In the genomic region with DNA sequence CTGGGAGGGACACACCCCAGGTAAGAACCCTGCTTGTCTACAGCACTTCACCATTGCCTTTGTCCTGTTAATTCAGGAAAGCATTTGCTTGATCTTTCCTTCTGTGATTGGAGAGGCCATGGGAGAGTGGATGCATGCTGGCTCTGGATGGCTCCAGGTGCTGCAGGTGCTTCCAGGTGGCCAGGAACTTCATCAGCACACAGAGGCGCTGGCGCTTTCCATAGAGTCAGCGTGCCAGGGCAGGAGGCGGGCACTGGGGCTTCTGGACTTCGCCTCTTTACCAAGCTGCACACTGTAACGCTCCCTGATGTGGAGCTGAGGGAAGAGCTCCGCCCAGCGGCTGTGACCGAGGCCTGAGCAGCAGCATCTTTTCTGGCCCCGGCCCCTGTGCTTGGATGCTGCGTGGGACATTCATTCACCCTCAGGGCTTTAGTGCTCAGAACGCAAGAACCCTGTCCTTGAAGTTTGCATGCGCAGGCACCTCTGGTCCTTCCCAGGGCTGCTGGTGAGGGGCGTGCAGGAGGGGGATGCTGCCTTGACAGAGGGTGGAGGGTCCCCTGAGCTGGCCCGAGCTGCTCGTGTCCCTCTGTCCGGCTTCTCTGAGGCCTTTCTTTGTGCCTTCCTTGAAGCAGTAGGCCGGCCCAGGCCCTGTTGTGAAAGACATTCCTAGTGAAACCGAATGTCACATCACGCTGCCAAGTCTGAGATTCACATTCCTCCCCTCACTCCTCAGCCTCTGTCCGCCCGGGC, we compare ENCODE assay signal across 1 cellular context.
A peak's percentile ranks its signal among the peaks of the same experiment; 100 is the strongest.
TF ChIP-seq lines count a peak whose summit lies in the region.

No MANE protein-coding gene starts in this region.

TF ChIP-seq in H1, 55 proteins besides CTCF, POLR2A, EP300 and RAD21:
- TF ChIP-seq ATF2 (IDR thresholded peaks at IDR 0.05; ENCODE audit: low read length): no peak
- TF ChIP-seq KDM4A (IDR thresholded peaks at IDR 0.05; ENCODE audit: low read depth, low read length, severe bottlenecking): no peak
- TF ChIP-seq SIX5 (IDR thresholded peaks at IDR 0.05; ENCODE audit: low read depth, low read length): no peak
- no peak for TF ChIP-seq ATF3 (IDR thresholded peaks at IDR 0.05; ENCODE audit: insufficient read depth, low read depth, low read length)
- TF ChIP-seq CEBPB (IDR thresholded peaks at IDR 0.05; ENCODE audit: low read depth, low read length): no peak
- no peak for TF ChIP-seq CHD7 (IDR thresholded peaks at IDR 0.05; ENCODE audit: insufficient replicate concordance, low read length)
- no peak for TF ChIP-seq POLR2AphosphoS5 (IDR thresholded peaks at IDR 0.05; ENCODE audit: low read depth, low read length)
- TF ChIP-seq NANOG (IDR thresholded peaks at IDR 0.05; ENCODE audit: insufficient read depth, low read depth, low read length, poor library complexity, severe bottlenecking): peak; percentile 30
- TF ChIP-seq RNF2 (IDR thresholded peaks at IDR 0.05; ENCODE audit: borderline replicate concordance, low read depth, low read length, missing control alignments, poor library complexity, severe bottlenecking): no peak
- no peak for TF ChIP-seq CBX5 (IDR thresholded peaks at IDR 0.05; ENCODE audit: low read depth, low read length)
- no peak for TF ChIP-seq CBX8 (IDR thresholded peaks at IDR 0.05; ENCODE audit: borderline replicate concordance, low read depth, low read length)
- peak; percentile 78; the same call in 1 of the 2 replicates for TF ChIP-seq TCF12 (IDR thresholded peaks at IDR 0.05; ENCODE audit: low read depth, low read length)
